In the genomic region with DNA sequence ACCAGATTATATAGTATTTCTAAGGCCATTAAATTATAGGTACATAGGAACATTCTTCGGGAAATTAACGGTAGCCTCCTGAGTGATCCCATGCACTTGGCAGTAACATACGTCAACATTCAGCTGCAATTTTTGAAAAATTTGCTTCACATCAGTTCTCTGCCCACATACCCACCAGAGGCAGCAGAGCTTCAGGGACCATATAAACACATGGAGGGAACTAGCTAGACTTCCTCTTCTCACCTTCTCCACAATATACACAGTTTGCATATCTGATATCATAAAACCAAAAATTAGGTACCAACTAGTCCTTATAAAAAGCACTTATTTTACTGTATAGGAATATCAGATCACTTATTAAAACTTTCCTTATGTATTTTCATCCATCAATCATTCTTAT, we compare ENCODE assay signal across 1 cellular context.
TF ChIP-seq lines count a peak whose summit lies in the region.

No MANE protein-coding gene starts in this region.

TF ChIP-seq in GM23338, 12 proteins besides CTCF, POLR2A, EP300 and RAD21:
- TF ChIP-seq, protein P1, sequence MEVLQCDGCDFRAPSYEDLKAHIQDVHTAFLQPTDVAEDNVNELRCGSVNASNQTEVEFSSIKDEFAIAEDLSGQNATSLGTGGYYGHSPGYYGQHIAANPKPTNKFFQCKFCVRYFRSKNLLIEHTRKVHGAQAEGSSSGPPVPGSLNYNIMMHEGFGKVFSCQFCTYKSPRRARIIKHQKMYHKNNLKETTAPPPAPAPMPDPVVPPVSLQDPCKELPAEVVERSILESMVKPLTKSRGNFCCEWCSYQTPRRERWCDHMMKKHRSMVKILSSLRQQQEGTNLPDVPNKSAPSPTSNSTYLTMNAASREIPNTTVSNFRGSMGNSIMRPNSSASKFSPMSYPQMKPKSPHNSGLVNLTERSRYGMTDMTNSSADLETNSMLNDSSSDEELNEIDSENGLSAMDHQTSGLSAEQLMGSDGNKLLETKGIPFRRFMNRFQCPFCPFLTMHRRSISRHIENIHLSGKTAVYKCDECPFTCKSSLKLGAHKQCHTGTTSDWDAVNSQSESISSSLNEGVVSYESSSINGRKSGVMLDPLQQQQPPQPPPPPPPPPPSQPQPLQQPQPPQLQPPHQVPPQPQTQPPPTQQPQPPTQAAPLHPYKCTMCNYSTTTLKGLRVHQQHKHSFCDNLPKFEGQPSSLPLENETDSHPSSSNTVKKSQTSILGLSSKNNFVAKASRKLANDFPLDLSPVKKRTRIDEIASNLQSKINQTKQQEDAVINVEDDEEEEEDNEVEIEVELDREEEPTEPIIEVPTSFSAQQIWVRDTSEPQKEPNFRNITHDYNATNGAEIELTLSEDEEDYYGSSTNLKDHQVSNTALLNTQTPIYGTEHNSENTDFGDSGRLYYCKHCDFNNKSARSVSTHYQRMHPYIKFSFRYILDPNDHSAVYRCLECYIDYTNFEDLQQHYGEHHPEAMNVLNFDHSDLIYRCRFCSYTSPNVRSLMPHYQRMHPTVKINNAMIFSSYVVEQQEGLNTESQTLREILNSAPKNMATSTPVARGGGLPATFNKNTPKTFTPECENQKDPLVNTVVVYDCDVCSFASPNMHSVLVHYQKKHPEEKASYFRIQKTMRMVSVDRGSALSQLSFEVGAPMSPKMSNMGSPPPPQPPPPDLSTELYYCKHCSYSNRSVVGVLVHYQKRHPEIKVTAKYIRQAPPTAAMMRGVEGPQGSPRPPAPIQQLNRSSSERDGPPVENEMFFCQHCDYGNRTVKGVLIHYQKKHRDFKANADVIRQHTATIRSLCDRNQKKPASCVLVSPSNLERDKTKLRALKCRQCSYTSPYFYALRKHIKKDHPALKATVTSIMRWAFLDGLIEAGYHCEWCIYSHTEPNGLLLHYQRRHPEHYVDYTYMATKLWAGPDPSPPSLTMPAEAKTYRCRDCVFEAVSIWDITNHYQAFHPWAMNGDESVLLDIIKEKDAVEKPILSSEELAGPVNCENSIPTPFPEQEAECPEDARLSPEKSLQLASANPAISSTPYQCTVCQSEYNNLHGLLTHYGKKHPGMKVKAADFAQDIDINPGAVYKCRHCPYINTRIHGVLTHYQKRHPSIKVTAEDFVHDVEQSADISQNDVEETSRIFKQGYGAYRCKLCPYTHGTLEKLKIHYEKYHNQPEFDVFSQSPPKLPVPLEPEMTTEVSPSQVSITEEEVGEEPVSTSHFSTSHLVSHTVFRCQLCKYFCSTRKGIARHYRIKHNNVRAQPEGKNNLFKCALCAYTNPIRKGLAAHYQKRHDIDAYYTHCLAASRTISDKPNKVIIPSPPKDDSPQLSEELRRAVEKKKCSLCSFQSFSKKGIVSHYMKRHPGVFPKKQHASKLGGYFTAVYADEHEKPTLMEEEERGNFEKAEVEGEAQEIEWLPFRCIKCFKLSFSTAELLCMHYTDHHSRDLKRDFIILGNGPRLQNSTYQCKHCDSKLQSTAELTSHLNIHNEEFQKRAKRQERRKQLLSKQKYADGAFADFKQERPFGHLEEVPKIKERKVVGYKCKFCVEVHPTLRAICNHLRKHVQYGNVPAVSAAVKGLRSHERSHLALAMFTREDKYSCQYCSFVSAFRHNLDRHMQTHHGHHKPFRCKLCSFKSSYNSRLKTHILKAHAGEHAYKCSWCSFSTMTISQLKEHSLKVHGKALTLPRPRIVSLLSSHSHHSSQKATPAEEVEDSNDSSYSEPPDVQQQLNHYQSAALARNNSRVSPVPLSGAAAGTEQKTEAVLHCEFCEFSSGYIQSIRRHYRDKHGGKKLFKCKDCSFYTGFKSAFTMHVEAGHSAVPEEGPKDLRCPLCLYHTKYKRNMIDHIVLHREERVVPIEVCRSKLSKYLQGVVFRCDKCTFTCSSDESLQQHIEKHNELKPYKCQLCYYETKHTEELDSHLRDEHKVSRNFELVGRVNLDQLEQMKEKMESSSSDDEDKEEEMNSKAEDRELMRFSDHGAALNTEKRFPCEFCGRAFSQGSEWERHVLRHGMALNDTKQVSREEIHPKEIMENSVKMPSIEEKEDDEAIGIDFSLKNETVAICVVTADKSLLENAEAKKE (CRISPR knock-in tag; IDR thresholded peaks at IDR 0.05): no peak
- TF ChIP-seq ZNF331 (CRISPR knock-in tag; IDR thresholded peaks at IDR 0.05; ENCODE audit: low read depth) (no peak), STAT1 (IDR thresholded peaks at IDR 0.05; ENCODE audit: unreplicated experiment) (no peak), POLR2AphosphoS5 (IDR thresholded peaks at IDR 0.05; ENCODE audit: low read depth) (no peak), EZH2 (IDR thresholded peaks at IDR 0.05; ENCODE audit: low read depth, unreplicated experiment) (no peak), EZH2phosphoT487 (IDR thresholded peaks at IDR 0.05; ENCODE audit: unreplicated experiment) (no peak), JUNB (IDR thresholded peaks at IDR 0.05; ENCODE audit: unreplicated experiment) (no peak), ZNF114 (CRISPR knock-in tag; IDR thresholded peaks at IDR 0.05) (no peak), CREB1 (CRISPR knock-in tag; IDR thresholded peaks at IDR 0.05; ENCODE audit: low read depth) (no peak), NANOG (IDR thresholded peaks at IDR 0.05; ENCODE audit: borderline replicate concordance) (no peak)
- TF ChIP-seq, protein P2, sequence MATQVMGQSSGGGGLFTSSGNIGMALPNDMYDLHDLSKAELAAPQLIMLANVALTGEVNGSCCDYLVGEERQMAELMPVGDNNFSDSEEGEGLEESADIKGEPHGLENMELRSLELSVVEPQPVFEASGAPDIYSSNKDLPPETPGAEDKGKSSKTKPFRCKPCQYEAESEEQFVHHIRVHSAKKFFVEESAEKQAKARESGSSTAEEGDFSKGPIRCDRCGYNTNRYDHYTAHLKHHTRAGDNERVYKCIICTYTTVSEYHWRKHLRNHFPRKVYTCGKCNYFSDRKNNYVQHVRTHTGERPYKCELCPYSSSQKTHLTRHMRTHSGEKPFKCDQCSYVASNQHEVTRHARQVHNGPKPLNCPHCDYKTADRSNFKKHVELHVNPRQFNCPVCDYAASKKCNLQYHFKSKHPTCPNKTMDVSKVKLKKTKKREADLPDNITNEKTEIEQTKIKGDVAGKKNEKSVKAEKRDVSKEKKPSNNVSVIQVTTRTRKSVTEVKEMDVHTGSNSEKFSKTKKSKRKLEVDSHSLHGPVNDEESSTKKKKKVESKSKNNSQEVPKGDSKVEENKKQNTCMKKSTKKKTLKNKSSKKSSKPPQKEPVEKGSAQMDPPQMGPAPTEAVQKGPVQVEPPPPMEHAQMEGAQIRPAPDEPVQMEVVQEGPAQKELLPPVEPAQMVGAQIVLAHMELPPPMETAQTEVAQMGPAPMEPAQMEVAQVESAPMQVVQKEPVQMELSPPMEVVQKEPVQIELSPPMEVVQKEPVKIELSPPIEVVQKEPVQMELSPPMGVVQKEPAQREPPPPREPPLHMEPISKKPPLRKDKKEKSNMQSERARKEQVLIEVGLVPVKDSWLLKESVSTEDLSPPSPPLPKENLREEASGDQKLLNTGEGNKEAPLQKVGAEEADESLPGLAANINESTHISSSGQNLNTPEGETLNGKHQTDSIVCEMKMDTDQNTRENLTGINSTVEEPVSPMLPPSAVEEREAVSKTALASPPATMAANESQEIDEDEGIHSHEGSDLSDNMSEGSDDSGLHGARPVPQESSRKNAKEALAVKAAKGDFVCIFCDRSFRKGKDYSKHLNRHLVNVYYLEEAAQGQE (IDR thresholded peaks at IDR 0.05; ENCODE audit: unreplicated experiment): no peak
- TF ChIP-seq, protein P3, sequence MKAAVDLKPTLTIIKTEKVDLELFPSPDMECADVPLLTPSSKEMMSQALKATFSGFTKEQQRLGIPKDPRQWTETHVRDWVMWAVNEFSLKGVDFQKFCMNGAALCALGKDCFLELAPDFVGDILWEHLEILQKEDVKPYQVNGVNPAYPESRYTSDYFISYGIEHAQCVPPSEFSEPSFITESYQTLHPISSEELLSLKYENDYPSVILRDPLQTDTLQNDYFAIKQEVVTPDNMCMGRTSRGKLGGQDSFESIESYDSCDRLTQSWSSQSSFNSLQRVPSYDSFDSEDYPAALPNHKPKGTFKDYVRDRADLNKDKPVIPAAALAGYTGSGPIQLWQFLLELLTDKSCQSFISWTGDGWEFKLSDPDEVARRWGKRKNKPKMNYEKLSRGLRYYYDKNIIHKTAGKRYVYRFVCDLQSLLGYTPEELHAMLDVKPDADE (IDR thresholded peaks at IDR 0.05): no peak
